ENCODE assay signal across 19 cellular contexts in the genomic region with DNA sequence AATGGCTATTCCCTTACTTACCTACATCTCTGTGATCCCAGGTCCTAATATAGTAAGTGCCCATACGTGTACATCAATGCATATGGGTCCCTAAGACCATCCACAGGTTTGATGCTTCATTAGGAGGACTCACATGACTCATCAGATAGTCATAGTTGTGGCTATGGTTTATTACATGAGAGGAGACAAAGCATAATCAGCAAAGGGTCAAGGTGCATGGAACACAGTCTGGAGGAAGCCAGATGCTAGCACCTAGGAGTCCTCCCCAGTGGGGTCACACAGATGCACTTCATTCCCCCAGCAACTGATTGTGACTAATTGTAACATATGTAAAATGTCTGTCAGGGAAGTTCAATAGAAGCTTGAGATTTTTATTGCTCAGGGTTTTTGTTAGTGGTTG. TPM values are rescaled to one million over a fixed set of nuclear protein-coding genes. Genes with fewer than 3 reads are reported as not detected.
A peak's percentile ranks its signal among the peaks of the same experiment; 100 is the strongest.
DNase-seq lines count a peak whose midpoint lies in the region; ATAC-seq and TF ChIP-seq lines count a peak whose summit lies in the region.
"Had no signal": no experiment of that assay in that cellular context is flagged by ENCODE, and none has a peak within 500 bp of the region (broad histone marks: within the 10 kb centered on the region; RNA-seq: fewer than 3 reads in every experiment).

No MANE protein-coding gene starts in this region.

- DNase-seq in AG08396 (ENCODE audit: low spot score) (peak; percentile 10), HFFc6 (peak; percentile 12), activated B cell treated with CpG ODN at 0.5 μM for 24 hours (no peak), glomerular visceral epithelial cell (ENCODE audit: extremely low spot score) (peak; percentile 15), LoVo (ENCODE audit: low spot score) (no peak), WTC11 (ENCODE audit: low spot score) (no peak), medulla oblongata (ENCODE audit: extremely low spot score) (no peak)
- DNase-seq: activated CD8-positive, alpha-beta T cell treated with anti-CD3 and anti-CD28 coated beads for 36 hours; activated naive CD8-positive, alpha-beta T cell treated with anti-CD3 and anti-CD28 coated beads, Interleukin-2, amount 10 ng/mL, durations not matched to agents 7 days and 5 days; activated T-cell treated with anti-CD3 and anti-CD28 coated beads, Interleukin-2, amount 50 U/mL, for 72 hours; caudate nucleus; effector CD4-positive, alpha-beta T cell; left ventricle myocardium superior; NCI-H1436 treated with DMSO at 0.1 percent for 48 hours; ovary; SHP77 treated with DMSO at 0.1 percent for 48 hours; stimulated activated CD4-positive, alpha-beta T cell treated with anti-CD3 and anti-CD28 coated beads, Interleukin-4, amount 100 ng/mL, for 24 hours; T-helper 17 cell had no signal

- POLR2A ChIA-PET in activated B cell treated with CpG ODN at 0.5 μM for 24 hours (lab: Charles Lee): no interaction called here
- POLR2A ChIA-PET in WTC11 (lab: Charles Lee): no interaction called here

- intact Hi-C loops in activated B cell treated with CpG ODN at 0.5 μM for 24 hours (cut with micrococcal nuclease): no loop called here

- H3K27ac Mint-ChIP-seq in HFFc6 (no peak overlapping the region), activated B cell treated with CpG ODN at 0.5 μM for 24 hours (peak overlapping the region; percentile 32), WTC11 (no peak overlapping the region)
- H3K27ac Mint-ChIP-seq: activated CD8-positive, alpha-beta T cell treated with anti-CD3 and anti-CD28 coated beads for 36 hours; activated naive CD8-positive, alpha-beta T cell treated with anti-CD3 and anti-CD28 coated beads, Interleukin-2, amount 10 ng/mL, durations not matched to agents 7 days and 5 days; activated T-cell treated with anti-CD3 and anti-CD28 coated beads, Interleukin-2, amount 50 U/mL, for 72 hours; T-helper 17 cell had no signal

- H3K9me3 Mint-ChIP-seq in HFFc6 (no peaks in the 10 kb centered on the region), activated B cell treated with CpG ODN at 0.5 μM for 24 hours (no peaks in the 10 kb centered on the region), WTC11 (no peaks in the 10 kb centered on the region)
- H3K9me3 Mint-ChIP-seq: activated CD8-positive, alpha-beta T cell treated with anti-CD3 and anti-CD28 coated beads for 36 hours; activated naive CD8-positive, alpha-beta T cell treated with anti-CD3 and anti-CD28 coated beads, Interleukin-2, amount 10 ng/mL, durations not matched to agents 7 days and 5 days; activated T-cell treated with anti-CD3 and anti-CD28 coated beads, Interleukin-2, amount 50 U/mL, for 72 hours had no signal

- ATAC-seq in activated B cell treated with CpG ODN at 0.5 μM for 24 hours (ENCODE audit: low read depth) (no peak), WTC11 (no peak), HG03378 (IDR thresholded peaks at IDR 0.05; ENCODE audit: unreplicated experiment) (no peak)
- ATAC-seq: activated CD8-positive, alpha-beta T cell treated with anti-CD3 and anti-CD28 coated beads for 36 hours; activated T-cell treated with anti-CD3 and anti-CD28 coated beads, Interleukin-2, amount 50 U/mL, for 72 hours; left ventricle myocardium superior; T-helper 17 cell had no signal

- TF ChIP-seq CTCF in HFFc6 (IDR thresholded peaks at IDR 0.05) (no peak), activated B cell treated with CpG ODN at 0.5 μM for 24 hours (IDR thresholded peaks at IDR 0.05) (no peak), WTC11 (IDR thresholded peaks at IDR 0.05) (no peak)

- H3K27me3 Mint-ChIP-seq in HFFc6 (ENCODE audit: insufficient read depth) (no peaks in the 10 kb centered on the region; the same call in 1 of the 2 replicates), activated B cell treated with CpG ODN at 0.5 μM for 24 hours (no peaks in the 10 kb centered on the region), WTC11 (ENCODE audit: low read depth) (no peaks in the 10 kb centered on the region)
- H3K27me3 Mint-ChIP-seq: activated CD8-positive, alpha-beta T cell treated with anti-CD3 and anti-CD28 coated beads for 36 hours; activated naive CD8-positive, alpha-beta T cell treated with anti-CD3 and anti-CD28 coated beads, Interleukin-2, amount 10 ng/mL, durations not matched to agents 7 days and 5 days; T-helper 17 cell had no signal

- H3K36me3 Mint-ChIP-seq in HFFc6 (ENCODE audit: low read depth) (peaks cover 33% of the 10 kb centered on the region), activated B cell treated with CpG ODN at 0.5 μM for 24 hours (ENCODE audit: low read depth) (peaks cover 73% of the 10 kb centered on the region), WTC11 (peaks cover 25% of the 10 kb centered on the region)

- H3K4me3 Mint-ChIP-seq in HFFc6: no peak overlapping the region
- no peak overlapping the region for H3K4me3 Mint-ChIP-seq in activated B cell treated with CpG ODN at 0.5 μM for 24 hours
- no peak overlapping the region for H3K4me3 Mint-ChIP-seq in WTC11
- H3K4me3 Mint-ChIP-seq: activated CD8-positive, alpha-beta T cell treated with anti-CD3 and anti-CD28 coated beads for 36 hours; activated naive CD8-positive, alpha-beta T cell treated with anti-CD3 and anti-CD28 coated beads, Interleukin-2, amount 10 ng/mL, durations not matched to agents 7 days and 5 days; activated T-cell treated with anti-CD3 and anti-CD28 coated beads, Interleukin-2, amount 50 U/mL, for 72 hours; T-helper 17 cell had no signal

- H3K4me1 Mint-ChIP-seq in HFFc6 (ENCODE audit: low read depth): peaks cover 16% of the 10 kb centered on the region
- peaks cover 20% of the 10 kb centered on the region for H3K4me1 Mint-ChIP-seq in activated B cell treated with CpG ODN at 0.5 μM for 24 hours
- H3K4me1 Mint-ChIP-seq in WTC11: peaks cover 9% of the 10 kb centered on the region
- H3K4me1 Mint-ChIP-seq: activated naive CD8-positive, alpha-beta T cell treated with anti-CD3 and anti-CD28 coated beads, Interleukin-2, amount 10 ng/mL, durations not matched to agents 7 days and 5 days; T-helper 17 cell had no signal

- CTCF ChIA-PET in activated B cell treated with CpG ODN at 0.5 μM for 24 hours (lab: Charles Lee): no interaction called here
- CTCF ChIA-PET in WTC11 (lab: Charles Lee): no interaction called here

TF ChIP-seq in WTC11, 78 proteins besides CTCF, POLR2A, EP300 and RAD21 (continues in another document):
- TF ChIP-seq, protein P1, sequence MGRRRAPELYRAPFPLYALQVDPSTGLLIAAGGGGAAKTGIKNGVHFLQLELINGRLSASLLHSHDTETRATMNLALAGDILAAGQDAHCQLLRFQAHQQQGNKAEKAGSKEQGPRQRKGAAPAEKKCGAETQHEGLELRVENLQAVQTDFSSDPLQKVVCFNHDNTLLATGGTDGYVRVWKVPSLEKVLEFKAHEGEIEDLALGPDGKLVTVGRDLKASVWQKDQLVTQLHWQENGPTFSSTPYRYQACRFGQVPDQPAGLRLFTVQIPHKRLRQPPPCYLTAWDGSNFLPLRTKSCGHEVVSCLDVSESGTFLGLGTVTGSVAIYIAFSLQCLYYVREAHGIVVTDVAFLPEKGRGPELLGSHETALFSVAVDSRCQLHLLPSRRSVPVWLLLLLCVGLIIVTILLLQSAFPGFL (CRISPR knock-in tag; IDR thresholded peaks at IDR 0.05; ENCODE audit: borderline replicate concordance): no peak
- TF ChIP-seq, protein P2, sequence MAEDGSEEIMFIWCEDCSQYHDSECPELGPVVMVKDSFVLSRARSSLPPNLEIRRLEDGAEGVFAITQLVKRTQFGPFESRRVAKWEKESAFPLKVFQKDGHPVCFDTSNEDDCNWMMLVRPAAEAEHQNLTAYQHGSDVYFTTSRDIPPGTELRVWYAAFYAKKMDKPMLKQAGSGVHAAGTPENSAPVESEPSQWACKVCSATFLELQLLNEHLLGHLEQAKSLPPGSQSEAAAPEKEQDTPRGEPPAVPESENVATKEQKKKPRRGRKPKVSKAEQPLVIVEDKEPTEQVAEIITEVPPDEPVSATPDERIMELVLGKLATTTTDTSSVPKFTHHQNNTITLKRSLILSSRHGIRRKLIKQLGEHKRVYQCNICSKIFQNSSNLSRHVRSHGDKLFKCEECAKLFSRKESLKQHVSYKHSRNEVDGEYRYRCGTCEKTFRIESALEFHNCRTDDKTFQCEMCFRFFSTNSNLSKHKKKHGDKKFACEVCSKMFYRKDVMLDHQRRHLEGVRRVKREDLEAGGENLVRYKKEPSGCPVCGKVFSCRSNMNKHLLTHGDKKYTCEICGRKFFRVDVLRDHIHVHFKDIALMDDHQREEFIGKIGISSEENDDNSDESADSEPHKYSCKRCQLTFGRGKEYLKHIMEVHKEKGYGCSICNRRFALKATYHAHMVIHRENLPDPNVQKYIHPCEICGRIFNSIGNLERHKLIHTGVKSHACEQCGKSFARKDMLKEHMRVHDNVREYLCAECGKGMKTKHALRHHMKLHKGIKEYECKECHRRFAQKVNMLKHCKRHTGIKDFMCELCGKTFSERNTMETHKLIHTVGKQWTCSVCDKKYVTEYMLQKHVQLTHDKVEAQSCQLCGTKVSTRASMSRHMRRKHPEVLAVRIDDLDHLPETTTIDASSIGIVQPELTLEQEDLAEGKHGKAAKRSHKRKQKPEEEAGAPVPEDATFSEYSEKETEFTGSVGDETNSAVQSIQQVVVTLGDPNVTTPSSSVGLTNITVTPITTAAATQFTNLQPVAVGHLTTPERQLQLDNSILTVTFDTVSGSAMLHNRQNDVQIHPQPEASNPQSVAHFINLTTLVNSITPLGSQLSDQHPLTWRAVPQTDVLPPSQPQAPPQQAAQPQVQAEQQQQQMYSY (CRISPR knock-in tag; IDR thresholded peaks at IDR 0.05): no peak
- TF ChIP-seq, protein P3, sequence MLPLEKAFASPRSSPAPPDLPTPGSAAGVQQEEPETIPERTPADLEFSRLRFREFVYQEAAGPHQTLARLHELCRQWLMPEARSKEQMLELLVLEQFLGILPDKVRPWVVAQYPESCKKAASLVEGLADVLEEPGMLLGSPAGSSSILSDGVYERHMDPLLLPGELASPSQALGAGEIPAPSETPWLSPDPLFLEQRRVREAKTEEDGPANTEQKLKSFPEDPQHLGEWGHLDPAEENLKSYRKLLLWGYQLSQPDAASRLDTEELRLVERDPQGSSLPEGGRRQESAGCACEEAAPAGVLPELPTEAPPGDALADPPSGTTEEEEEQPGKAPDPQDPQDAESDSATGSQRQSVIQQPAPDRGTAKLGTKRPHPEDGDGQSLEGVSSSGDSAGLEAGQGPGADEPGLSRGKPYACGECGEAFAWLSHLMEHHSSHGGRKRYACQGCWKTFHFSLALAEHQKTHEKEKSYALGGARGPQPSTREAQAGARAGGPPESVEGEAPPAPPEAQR (CRISPR knock-in tag; IDR thresholded peaks at IDR 0.05): no peak
- TF ChIP-seq ZNF671 (CRISPR knock-in tag; IDR thresholded peaks at IDR 0.05) (no peak), SP1 (CRISPR knock-in tag; conservative IDR thresholded peaks at IDR 0.05) (no peak), OVOL2 (CRISPR knock-in tag; IDR thresholded peaks at IDR 0.05; ENCODE audit: borderline replicate concordance) (no peak)

RNA-seq across cellular contexts. Expression of a gene that starts 42.8 kb away (rescaled TPM):
- total RNA-seq in HFFc6 (2021; fragmentation: NEBNext Ultra II Directional; extraction: Animal tissue kit (Norgen Biotek cat#: 25700)): 10 to 100 TPM; 54.5 to 66.5 (median 62.6) TPM
- total RNA-seq in activated B cell treated with CpG ODN at 0.5 μM for 24 hours: 94.8 and 110 TPM in 2 replicates
- 43.9 to 45.9 TPM (median 44.2 TPM) in 3 replicates for total RNA-seq in WTC11 (2021)

RNA-seq across cellular contexts. Expression of a gene that starts 43.1 kb away (rescaled TPM):
- 10 to 100 TPM; 65.4 to 96.9 (median 79.4) TPM for total RNA-seq in HFFc6 (2021; fragmentation: NEBNext Ultra II Directional; extraction: Animal tissue kit (Norgen Biotek cat#: 25700))
- 23.8 and 30.9 TPM in 2 replicates for total RNA-seq in activated B cell treated with CpG ODN at 0.5 μM for 24 hours
- total RNA-seq in WTC11 (2021): 20.5 to 22.3 TPM (median 21.1 TPM) in 3 replicates

Comparison
In these comparisons a context has a peak if more than half of its experiments do, and no peak if none do; other contexts are left out.
1. DNase-seq: peak in AG08396 (single experiment), HFFc6 (single experiment) and glomerular visceral epithelial cell (single experiment); none in activated B cell treated with CpG ODN at 0.5 μM for 24 hours (single experiment), LoVo (single experiment), WTC11 (single experiment) and medulla oblongata (single experiment).